In genomic region chr9:86660146-86660545, GRCh38 we compare ENCODE assay signal across 12 cellular contexts.
DNase-seq lines count a peak whose midpoint lies in the region; ATAC-seq, FAIRE-seq and TF ChIP-seq lines count a peak whose summit lies in the region.
"Had no signal": no experiment of that assay in that cellular context is flagged by ENCODE, and none has a peak within 500 bp of the region (broad histone marks: within the 10 kb centered on the region; RNA-seq: fewer than 3 reads in every experiment).

No MANE protein-coding gene starts in this region.

- FAIRE-seq in kidney (lab: Jason Lieb, UNC), result no peak

- H3K79me1 ChIP-seq in mesenchymal stem cell (replicated peaks; ENCODE audit: low read length, poor library complexity, severe bottlenecking), result no peaks in the 10 kb centered on the region

- ATAC-seq in psoas muscle (no peak), HG03457 (IDR thresholded peaks at IDR 0.05; ENCODE audit: unreplicated experiment) (no peak)

- H3K9ac ChIP-seq in mesenchymal stem cell (ENCODE audit: low read length), result peak overlapping the region; percentile 50
- no peak overlapping the region for H3K9ac ChIP-seq in kidney (ENCODE audit: low read length in 2 of 2)

- no peak overlapping the region for H3K14ac ChIP-seq in mesenchymal stem cell (ENCODE audit: low read length in 2 of 2)

- no peak overlapping the region for H4K8ac ChIP-seq in mesenchymal stem cell (ENCODE audit: low read length)

- H3K27ac ChIP-seq in brain microvascular endothelial cell (no peak overlapping the region), mesenchymal stem cell (ENCODE audit: low read length, poor library complexity, severe bottlenecking) (no peak overlapping the region), psoas muscle (no peak overlapping the region), kidney (ENCODE audit: low read depth in 2 of 2, low read length in 2 of 2) (no peak overlapping the region)

- no peak overlapping the region for H2BK5ac ChIP-seq in mesenchymal stem cell (ENCODE audit: low read depth, low read length, poor library complexity, severe bottlenecking)

- no peak overlapping the region for H3K4ac ChIP-seq in mesenchymal stem cell (ENCODE audit: low read depth in 1 of 2, low read length in 2 of 2)

- H3K4me1 ChIP-seq in mesenchymal stem cell (ENCODE audit: control insufficient read depth, insufficient read depth, low read depth, low read length) (peaks cover 4% of the 10 kb centered on the region), psoas muscle (no peaks in the 10 kb centered on the region), HAP-1 (no peaks in the 10 kb centered on the region), kidney (ENCODE audit: control insufficient read depth in 1 of 2, insufficient read depth in 1 of 2, low read depth in 1 of 2, low read length in 2 of 2) (no peaks in the 10 kb centered on the region)
- H3K4me1 ChIP-seq: Caco-2 had no signal

- H2BK15ac ChIP-seq in mesenchymal stem cell (ENCODE audit: low read depth, poor library complexity, severe bottlenecking), result no peak overlapping the region

- TF ChIP-seq CTCF in AG10803 (conservative IDR thresholded peaks at IDR 0.05; ENCODE audit: low read length) (no peak), brain microvascular endothelial cell (IDR thresholded peaks at IDR 0.05; ENCODE audit: low read depth, low read length, missing control alignments) (no peak), psoas muscle (IDR thresholded peaks at IDR 0.05) (no peak), kidney (IDR thresholded peaks at IDR 0.05; ENCODE audit: borderline replicate concordance, extremely low read depth, insufficient read depth) (no peak)

- no peak overlapping the region for H2AK5ac ChIP-seq in mesenchymal stem cell (ENCODE audit: low read length, severe bottlenecking)

- H2BK12ac ChIP-seq in mesenchymal stem cell (ENCODE audit: low read length in 2 of 2), result no peak overlapping the region

- intact Hi-C loops in psoas muscle (cut with DNase I), result no loop called here
- intact Hi-C loops in kidney (cut with DNase I), result no loop called here

- no peak overlapping the region for H3K4me3 ChIP-seq in AG10803 (ENCODE audit: low read length)
- no peak overlapping the region for H3K4me3 ChIP-seq in brain microvascular endothelial cell (ENCODE audit: low read depth, low read length)
- H3K4me3 ChIP-seq in mesenchymal stem cell (ENCODE audit: insufficient read depth in 1 of 2, low read depth in 1 of 2, low read length in 2 of 2), result peak overlapping the region in 1 of 2 experiments; percentile 16
- no peak overlapping the region for H3K4me3 ChIP-seq in psoas muscle
- H3K4me3 ChIP-seq in HAP-1, result no peak overlapping the region
- no peak overlapping the region for H3K4me3 ChIP-seq in kidney (ENCODE audit: low read length in 2 of 2)

- H3K27me3 ChIP-seq in brain microvascular endothelial cell (replicated peaks) (no peaks in the 10 kb centered on the region), mesenchymal stem cell (ENCODE audit: control insufficient read depth in 1 of 2, insufficient read depth in 1 of 2, low read length in 2 of 2) (no peaks in the 10 kb centered on the region), psoas muscle (ENCODE audit: insufficient read depth in 3 of 3, low read length in 2 of 3) (no peaks in the 10 kb centered on the region), HAP-1 (ENCODE audit: low read depth) (0 out of 2 replicates have a peak, but pooled peaks cover 3% of the 10 kb centered on the region)

- no peak overlapping the region for H3K23ac ChIP-seq in mesenchymal stem cell (ENCODE audit: low read length in 2 of 2)

- in situ Hi-C loops in brain microvascular endothelial cell (cut with HindIII; ENCODE audit: low pct_ligation_motif_present, low sequenced_read_pairs) (no loop called here), HAP-1 (cut with MboI; ENCODE audit: low sequenced_read_pairs) (no loop called here)

- no peak overlapping the region for H3K18ac ChIP-seq in mesenchymal stem cell (ENCODE audit: low read depth in 1 of 2, low read length in 2 of 2)

- WGBS in mesenchymal stem cell, result no CpG with 5 or more reads among the region's 1 CpG
- 21 to 44% (median 21%) methylated on average over 1 of the region's 1 CpG for WGBS in psoas muscle, 3 donors

- H2AFZ ChIP-seq in mesenchymal stem cell (ENCODE audit: low read depth, low read length), result no peak overlapping the region

- H3K9me3 ChIP-seq in mesenchymal stem cell (ENCODE audit: control insufficient read depth, low read length) (no peaks in the 10 kb centered on the region), psoas muscle (no peaks in the 10 kb centered on the region), HAP-1 (no peaks in the 10 kb centered on the region), kidney (ENCODE audit: control insufficient read depth in 1 of 2, low read length in 2 of 2) (no peaks in the 10 kb centered on the region)
- H3K9me3 ChIP-seq: Caco-2 had no signal

- no peaks in the 10 kb centered on the region for H3K36me3 ChIP-seq in brain microvascular endothelial cell (replicated peaks)
- no peaks in the 10 kb centered on the region for H3K36me3 ChIP-seq in mesenchymal stem cell (ENCODE audit: control insufficient read depth in 1 of 2, insufficient read depth in 2 of 2, low read depth in 1 of 2, low read length in 2 of 2)
- no peaks in the 10 kb centered on the region for H3K36me3 ChIP-seq in psoas muscle (ENCODE audit: insufficient read depth in 1 of 2, low read depth in 1 of 2)
- no peaks in the 10 kb centered on the region for H3K36me3 ChIP-seq in HAP-1 (replicated peaks)
- no peaks in the 10 kb centered on the region for H3K36me3 ChIP-seq in kidney (ENCODE audit: control insufficient read depth in 1 of 2, insufficient read depth in 2 of 2, low read length in 2 of 2)

- H2BK120ac ChIP-seq in mesenchymal stem cell (ENCODE audit: low read depth, low read length), result no peak overlapping the region

- no peak overlapping the region for H3K4me2 ChIP-seq in mesenchymal stem cell (ENCODE audit: low read length, poor library complexity, severe bottlenecking)

- no peak overlapping the region for H4K91ac ChIP-seq in mesenchymal stem cell (ENCODE audit: low read length)

- DNase-seq in AG10803 (ENCODE audit: low read depth) (peak; percentile 96), HT1080 (ENCODE audit: low read depth) (peak; percentile 76), brain microvascular endothelial cell (peak; percentile 80), mesenchymal stem cell (no peak), psoas muscle (no peak), HAP-1 (ENCODE audit: low spot score in 2 of 2) (no peak), kidney (no peak)
- DNase-seq: Caco-2, endodermal cell, H9, KBM-7 had no signal

Comparison
In these comparisons a context has a peak if more than half of its experiments do, and no peak if none do; other contexts are left out.
1. DNase-seq: peak in AG10803 (single experiment), HT1080 (single experiment) and brain microvascular endothelial cell (single experiment); none in mesenchymal stem cell (single experiment), psoas muscle (0 of 2), HAP-1 (0 of 2) and kidney (single experiment).